ENCODE assay signal across 19 cellular contexts in the genomic region with DNA sequence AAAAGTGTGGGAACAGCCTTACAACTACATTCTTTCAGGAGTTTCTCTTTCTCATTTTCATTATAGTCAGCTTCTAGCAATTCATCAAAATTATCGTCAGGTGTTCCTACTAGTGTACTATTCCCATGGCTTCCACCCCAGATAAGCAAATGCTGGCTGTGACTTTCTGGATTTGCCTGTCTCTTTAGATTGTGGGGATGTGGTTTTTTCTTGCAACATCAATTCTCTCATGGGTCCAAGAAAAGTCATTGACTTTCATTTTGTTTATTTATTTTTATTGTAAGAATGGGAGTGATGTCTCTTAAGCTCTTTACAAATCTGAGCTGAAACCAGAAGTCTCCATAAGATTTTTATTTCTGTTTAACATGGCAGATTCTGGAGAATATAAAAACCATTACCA.
"Had no signal": no experiment of that assay in that cellular context is flagged by ENCODE, and none has a peak within 500 bp of the region (broad histone marks: within the 10 kb centered on the region; RNA-seq: fewer than 3 reads in every experiment).

No MANE protein-coding gene starts in this region.

- ATAC-seq: activated T-cell treated with anti-CD3 and anti-CD28 coated beads, Interleukin-2, amount 50 U/mL, for 72 hours; left cardiac atrium; natural killer cell; right lobe of liver; stimulated activated naive B cell treated with anti-CD40 and anti-IgM and Interleukin-4, amounts not matched to agents 10 μg/mL and 1 μg/mL and 100 μg/mL, for 72 hours; T-helper 17 cell; upper lobe of right lung had no signal

- H3K9me3 ChIP-seq: ovary, right lobe of liver, upper lobe of right lung had no signal

- H3K4me1 ChIP-seq: right lobe of liver, upper lobe of right lung had no signal

- H3K4me3 ChIP-seq: dorsolateral prefrontal cortex, hepatocyte, ovary, right lobe of liver, upper lobe of right lung had no signal

- DNase-seq: activated CD4-positive, alpha-beta T cell treated with anti-CD3 and anti-CD28 coated beads for 1 hour; activated CD8-positive, alpha-beta memory T cell treated with anti-CD3 and anti-CD28 coated beads for 24 hours; activated CD8-positive, alpha-beta memory T cell treated with anti-CD3 and anti-CD28 coated beads, Interleukin-2, amount 50 U/mL, for 48 hours; activated effector memory CD4-positive, alpha-beta T cell treated with anti-CD3 and anti-CD28 coated beads, Interleukin-2, amount 50 U/mL, for 16 hours; activated naive CD4-positive, alpha-beta T cell treated with anti-CD3 and anti-CD28 coated beads, Interleukin-2, amount 50 U/mL, for 16 hours; activated T-cell treated with anti-CD3 and anti-CD28 coated beads, Interleukin-2, amount 50 U/mL, for 72 hours; caudate nucleus; dorsolateral prefrontal cortex; endodermal cell; left cardiac atrium; natural killer cell; ovary; right lobe of liver; stimulated activated CD4-positive, alpha-beta T cell treated with anti-CD3 and anti-CD28 coated beads, Interleukin-4, amount 100 ng/mL, for 4 hours; stimulated activated naive B cell treated with anti-CD40 and anti-IgM and Interleukin-4, amounts not matched to agents 10 μg/mL and 1 μg/mL and 100 μg/mL, for 72 hours; T-helper 17 cell; upper lobe of right lung; WERI-Rb-1 had no signal

- H3K27me3 ChIP-seq: hepatocyte, ovary, right lobe of liver, upper lobe of right lung had no signal

- H3K36me3 ChIP-seq: ovary, right lobe of liver, upper lobe of right lung, WERI-Rb-1 had no signal
